In genomic region chr10:93893646-93894515, GRCh38 we compare ENCODE assay signal across 1 cellular context.
TF ChIP-seq lines count a peak whose summit lies in the region.

Gene SLC35G1 (plus strand): TSS chr10:93893978. CDS start chr10:93894034, 56 bp downstream.

TF ChIP-seq in HepG2, 621 proteins besides CTCF, POLR2A, EP300 and RAD21 (continued from another document and continues in another):
- TF ChIP-seq ZSCAN12 (CRISPR knock-in tag; IDR thresholded peaks at IDR 0.05) = 0 out of 2 replicates have a peak, but pooled peaks have one; percentile 43
- TF ChIP-seq HNRNPL (IDR thresholded peaks at IDR 0.05; ENCODE audit: low read depth, low read length) = no peak
- peak; percentile 46; the same call in 1 of the 2 replicates for TF ChIP-seq ZMYM3 (CRISPR knock-in tag; IDR thresholded peaks at IDR 0.05)
- TF ChIP-seq NFAT5 (CRISPR knock-in tag; IDR thresholded peaks at IDR 0.05) = peak; percentile 41; the same call in 1 of the 2 replicates
- TF ChIP-seq, protein P1, sequence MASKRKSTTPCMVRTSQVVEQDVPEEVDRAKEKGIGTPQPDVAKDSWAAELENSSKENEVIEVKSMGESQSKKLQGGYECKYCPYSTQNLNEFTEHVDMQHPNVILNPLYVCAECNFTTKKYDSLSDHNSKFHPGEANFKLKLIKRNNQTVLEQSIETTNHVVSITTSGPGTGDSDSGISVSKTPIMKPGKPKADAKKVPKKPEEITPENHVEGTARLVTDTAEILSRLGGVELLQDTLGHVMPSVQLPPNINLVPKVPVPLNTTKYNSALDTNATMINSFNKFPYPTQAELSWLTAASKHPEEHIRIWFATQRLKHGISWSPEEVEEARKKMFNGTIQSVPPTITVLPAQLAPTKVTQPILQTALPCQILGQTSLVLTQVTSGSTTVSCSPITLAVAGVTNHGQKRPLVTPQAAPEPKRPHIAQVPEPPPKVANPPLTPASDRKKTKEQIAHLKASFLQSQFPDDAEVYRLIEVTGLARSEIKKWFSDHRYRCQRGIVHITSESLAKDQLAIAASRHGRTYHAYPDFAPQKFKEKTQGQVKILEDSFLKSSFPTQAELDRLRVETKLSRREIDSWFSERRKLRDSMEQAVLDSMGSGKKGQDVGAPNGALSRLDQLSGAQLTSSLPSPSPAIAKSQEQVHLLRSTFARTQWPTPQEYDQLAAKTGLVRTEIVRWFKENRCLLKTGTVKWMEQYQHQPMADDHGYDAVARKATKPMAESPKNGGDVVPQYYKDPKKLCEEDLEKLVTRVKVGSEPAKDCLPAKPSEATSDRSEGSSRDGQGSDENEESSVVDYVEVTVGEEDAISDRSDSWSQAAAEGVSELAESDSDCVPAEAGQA (IDR thresholded peaks at IDR 0.05; ENCODE audit: low read depth) = no peak
- TF ChIP-seq, protein P1 (CRISPR knock-in tag; IDR thresholded peaks at IDR 0.05; ENCODE audit: borderline replicate concordance) = peak; percentile 45; the same call in 1 of the 2 replicates
- TF ChIP-seq PREB (CRISPR knock-in tag; IDR thresholded peaks at IDR 0.05) = no peak
- TF ChIP-seq ZNF574 (CRISPR knock-in tag; IDR thresholded peaks at IDR 0.05) = peak; percentile 64
- peak; percentile 54; the same call in 1 of the 2 replicates for TF ChIP-seq MYPOP (CRISPR knock-in tag; IDR thresholded peaks at IDR 0.05)
- peak; percentile 74; the same call in 1 of the 2 replicates for TF ChIP-seq ZNF441 (CRISPR knock-in tag; IDR thresholded peaks at IDR 0.05; ENCODE audit: borderline replicate concordance)
- 0 out of 2 replicates have a peak, but pooled peaks have one; percentile 20 for TF ChIP-seq GATAD1 (CRISPR knock-in tag; IDR thresholded peaks at IDR 0.05)
- no peak for TF ChIP-seq DRAP1 (CRISPR knock-in tag; IDR thresholded peaks at IDR 0.05)
- TF ChIP-seq, protein P2, sequence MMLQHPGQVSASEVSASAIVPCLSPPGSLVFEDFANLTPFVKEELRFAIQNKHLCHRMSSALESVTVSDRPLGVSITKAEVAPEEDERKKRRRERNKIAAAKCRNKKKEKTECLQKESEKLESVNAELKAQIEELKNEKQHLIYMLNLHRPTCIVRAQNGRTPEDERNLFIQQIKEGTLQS (CRISPR knock-in tag; IDR thresholded peaks at IDR 0.05) = no peak
- TF ChIP-seq ZFP82 (CRISPR knock-in tag; IDR thresholded peaks at IDR 0.05; ENCODE audit: borderline replicate concordance) = 0 out of 2 replicates have a peak, but pooled peaks have one; percentile 38
- no peak for TF ChIP-seq KDM6A (CRISPR knock-in tag; IDR thresholded peaks at IDR 0.05; ENCODE audit: low read depth)
- peak; percentile 99 for TF ChIP-seq ZNF770 (CRISPR knock-in tag; IDR thresholded peaks at IDR 0.05)
- TF ChIP-seq PHB2 (IDR thresholded peaks at IDR 0.05; ENCODE audit: partially characterized antibody) = no peak
- TF ChIP-seq, protein P3, sequence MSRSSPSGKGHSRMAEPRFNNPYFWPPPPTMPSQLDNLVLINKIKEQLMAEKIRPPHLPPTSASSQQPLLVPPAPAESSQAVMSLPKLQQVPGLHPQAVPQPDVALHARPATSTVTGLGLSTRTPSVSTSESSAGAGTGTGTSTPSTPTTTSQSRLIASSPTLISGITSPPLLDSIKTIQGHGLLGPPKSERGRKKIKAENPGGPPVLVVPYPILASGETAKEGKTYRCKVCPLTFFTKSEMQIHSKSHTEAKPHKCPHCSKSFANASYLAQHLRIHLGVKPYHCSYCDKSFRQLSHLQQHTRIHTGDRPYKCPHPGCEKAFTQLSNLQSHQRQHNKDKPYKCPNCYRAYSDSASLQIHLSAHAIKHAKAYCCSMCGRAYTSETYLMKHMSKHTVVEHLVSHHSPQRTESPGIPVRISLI (CRISPR knock-in tag; IDR thresholded peaks at IDR 0.05; ENCODE audit: borderline replicate concordance) = no peak
- TF ChIP-seq ZNF281 (CRISPR knock-in tag; IDR thresholded peaks at IDR 0.05; ENCODE audit: borderline replicate concordance) = peak; percentile 74
- peak; percentile 70; the same call in 1 of the 2 replicates for TF ChIP-seq ZNF691 (CRISPR knock-in tag; IDR thresholded peaks at IDR 0.05; ENCODE audit: borderline replicate concordance, low read depth)
- 0 out of 2 replicates have a peak, but pooled peaks have one; percentile 46 for TF ChIP-seq SALL2 (CRISPR knock-in tag; IDR thresholded peaks at IDR 0.05)
- TF ChIP-seq ZNF432 (CRISPR knock-in tag; IDR thresholded peaks at IDR 0.05; ENCODE audit: borderline replicate concordance) = no peak
- TF ChIP-seq ZMAT3 (CRISPR knock-in tag; conservative IDR thresholded peaks at IDR 0.05) = peak; percentile 72; the same call in 1 of the 2 replicates
- 0 out of 2 replicates have a peak, but pooled peaks have one; percentile 24 for TF ChIP-seq MTA1 (CRISPR knock-in tag; IDR thresholded peaks at IDR 0.05; ENCODE audit: borderline replicate concordance)
